10 cellular contexts compared by ENCODE assay signal in the genomic region with DNA sequence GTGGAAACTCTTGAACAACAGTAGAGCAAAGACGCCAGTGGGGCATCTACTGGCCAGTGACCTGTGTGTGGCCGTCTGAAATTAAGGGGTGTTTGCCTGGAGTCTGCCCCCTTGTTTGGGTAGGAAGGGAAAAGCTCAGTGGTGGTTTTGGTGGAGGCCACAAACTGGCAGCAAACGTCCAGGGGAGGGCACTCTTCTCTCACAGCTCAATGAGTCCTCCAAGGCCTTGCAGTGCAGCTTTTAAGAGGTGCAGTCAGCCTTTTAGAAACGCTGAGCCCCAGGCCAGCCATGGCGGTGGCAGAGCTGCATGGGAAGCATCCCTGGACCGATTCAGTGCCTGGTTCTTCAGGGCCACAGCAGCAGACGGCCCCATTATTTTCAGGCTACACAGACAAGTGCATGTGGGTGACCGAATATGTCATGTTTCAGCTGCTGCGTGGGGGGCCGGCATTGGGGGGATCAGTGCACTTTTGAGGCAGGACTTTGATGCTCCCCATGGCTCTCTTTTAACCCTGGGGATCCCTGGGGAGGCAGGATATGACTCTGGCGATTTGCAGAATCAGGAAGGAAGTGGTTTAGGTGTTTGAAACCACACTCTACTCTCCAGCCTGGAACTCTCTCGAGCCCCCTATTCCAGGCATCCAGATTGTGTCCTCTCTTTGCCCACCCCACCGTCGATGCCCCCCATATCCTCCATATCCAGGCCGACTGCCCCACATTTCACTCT.
DNase-seq lines count a peak whose midpoint lies in the region; ATAC-seq and TF ChIP-seq lines count a peak whose summit lies in the region.
"Had no signal": no experiment of that assay in that cellular context is flagged by ENCODE, and none has a peak within 500 bp of the region (broad histone marks: within the 10 kb centered on the region; RNA-seq: fewer than 3 reads in every experiment).

No MANE protein-coding gene starts in this region.

- no peaks in the 10 kb centered on the region for H3K9me3 ChIP-seq in SJCRH30 (replicated peaks)

- H3K36me3 ChIP-seq in SJCRH30: no peaks in the 10 kb centered on the region

- H3K9me3 Mint-ChIP-seq in progenitor cell of endocrine pancreas (ENCODE audit: low read depth): no peaks in the 10 kb centered on the region

- H3K27me3 Mint-ChIP-seq in progenitor cell of endocrine pancreas: peaks cover 9% of the 10 kb centered on the region

- H3K4me1 Mint-ChIP-seq in progenitor cell of endocrine pancreas (ENCODE audit: low read depth): no peaks in the 10 kb centered on the region

- no peak overlapping the region for H3K27ac ChIP-seq in SJCRH30
- H3K27ac ChIP-seq: epithelial cell of prostate, HL-60 had no signal

- in situ Hi-C loops in Caki2 (cut with HindIII; ENCODE audit: low pct_unique_long_range_greater_than_20kb, low sequenced_read_pairs): no loop called here

- H3K36me3 Mint-ChIP-seq in progenitor cell of endocrine pancreas (ENCODE audit: insufficient read depth): no peaks in the 10 kb centered on the region

- H3K27ac Mint-ChIP-seq in progenitor cell of endocrine pancreas: no peak overlapping the region

- no peak overlapping the region for H3K4me3 Mint-ChIP-seq in progenitor cell of endocrine pancreas (ENCODE audit: low read depth)

- H3K27me3 ChIP-seq in SJCRH30: no peaks in the 10 kb centered on the region

- H3K4me1 ChIP-seq in SJCRH30: no peaks in the 10 kb centered on the region

- H3K4me3 ChIP-seq in SJCRH30: no peak overlapping the region

- ATAC-seq in GM21529 (IDR thresholded peaks at IDR 0.05; ENCODE audit: unreplicated experiment) (no peak), HG02623 (IDR thresholded peaks at IDR 0.05; ENCODE audit: unreplicated experiment) (no peak), GM19035 (IDR thresholded peaks at IDR 0.05; ENCODE audit: unreplicated experiment) (no peak)

- TF ChIP-seq CTCF in progenitor cell of endocrine pancreas (IDR thresholded peaks at IDR 0.05; ENCODE audit: unreplicated experiment): peak; percentile 71

- DNase-seq in Caki2 (ENCODE audit: low read depth): peak; percentile 34
- peak; percentile 9 for DNase-seq in LHCN-M2 (ENCODE audit: low read depth)
- peak; percentile 19 to 53 for DNase-seq in SJCRH30
- DNase-seq in glomerular visceral epithelial cell (ENCODE audit: extremely low spot score): peak; percentile 17
- DNase-seq in progenitor cell of endocrine pancreas (ENCODE audit: low spot score, unreplicated experiment): peak; percentile 21
